In genomic region chr15:77496710-77497107, GRCh38 we compare ENCODE assay signal across 8 cellular contexts.
DNase-seq lines count a peak whose midpoint lies in the region; ATAC-seq and TF ChIP-seq lines count a peak whose summit lies in the region.

No MANE protein-coding gene starts in this region.

- H3K27ac ChIP-seq in IMR-90 (ENCODE audit: insufficient read depth, low read length) (peak overlapping the region; percentile 68), ovary (peak overlapping the region in 1 of 2 donors; percentile 77), thoracic aorta (peak overlapping the region; percentile 60 to 72)

- peak overlapping the region; percentile 97 for H3K4ac ChIP-seq in IMR-90 (ENCODE audit: low read depth, low read length)

- peak; percentile 82 for ATAC-seq in IMR-90 (ENCODE audit: low read depth)
- peak; percentile 68 for ATAC-seq in thoracic aorta (ENCODE audit: insufficient number of reproducible peaks, low FRiP score, low read depth)
- ATAC-seq in HG03457 (IDR thresholded peaks at IDR 0.05; ENCODE audit: unreplicated experiment) = no peak

- peak overlapping the region; percentile 69 for H3K18ac ChIP-seq in IMR-90 (ENCODE audit: low read depth, low read length)

- H3K79me1 ChIP-seq in IMR-90 (ENCODE audit: low read depth in 1 of 2, low read length in 2 of 2) = peaks cover 0 to 25% of the 10 kb centered on the region in 2 experiments; a peak in 2 of 4 replicates

- peak overlapping the region; percentile 96 for H3K14ac ChIP-seq in IMR-90 (replicated peaks; ENCODE audit: low read depth, low read length)

- H3K56ac ChIP-seq in IMR-90 (ENCODE audit: extremely low read depth, insufficient read depth, low read length) = peak overlapping the region; percentile 68

- peak overlapping the region; percentile 93 for H2AK9ac ChIP-seq in IMR-90 (replicated peaks; ENCODE audit: low read depth, low read length, poor library complexity)

- peak overlapping the region; percentile 91 for H2AFZ ChIP-seq in IMR-90 (replicated peaks; ENCODE audit: low read length, poor library complexity)

- H3K9me3 ChIP-seq in IMR-90 (ENCODE audit: control insufficient read depth, insufficient read depth, low read length) (no peaks in the 10 kb centered on the region), ovary (no peaks in the 10 kb centered on the region), thoracic aorta (no peaks in the 10 kb centered on the region)

- H2BK20ac ChIP-seq in IMR-90 (ENCODE audit: low read depth, low read length) = peak overlapping the region; percentile 93

- H2BK5ac ChIP-seq in IMR-90 (ENCODE audit: low read depth, low read length, poor library complexity, severe bottlenecking) = peak overlapping the region; percentile 84

- H4K8ac ChIP-seq in IMR-90 (ENCODE audit: low read depth in 2 of 2, low read length in 2 of 2) = peak overlapping the region; percentile 70 to 91

- in situ Hi-C loops in IMR-90 (cut with MboI; ENCODE audit: low sequenced_read_pairs) = loop anchor here (10.0 kb wide), 1 partner anchor 382 kb away; no protein-coding TSS in a partner anchor

- peak overlapping the region; percentile 61; the same call in 2 of the 3 replicates for H2BK15ac ChIP-seq in IMR-90 (ENCODE audit: low read depth, low read length)

- dilution Hi-C loops in IMR-90 (cut with HindIII; ENCODE audit: low sequenced_read_pairs, unreplicated experiment) = no loop called here

- H2BK120ac ChIP-seq in IMR-90 (ENCODE audit: low read depth, low read length) = peak overlapping the region; percentile 95

- H3K23ac ChIP-seq in IMR-90 (ENCODE audit: low read depth, low read length) = peak overlapping the region; percentile 92

- peak overlapping the region; percentile 77 for H4K5ac ChIP-seq in IMR-90 (ENCODE audit: low read depth, low read length)

- CTCF ChIA-PET in IMR-90 (lab: Yijun Ruan, JAX) = interaction anchor here (0.8 to 2.7 kb wide), 10 partner anchors 14 to 378 kb away, joined by 3 to 16 read pairs (median 4); no protein-coding TSS in a partner anchor

- TF ChIP-seq RAD21 in IMR-90 (IDR thresholded peaks at IDR 0.05; ENCODE audit: low read length) = peak; percentile 99

- DNase-seq in EH (ENCODE audit: low read depth) = peak; percentile 98
- DNase-seq in IMR-90 = peak; percentile 97
- peak; percentile 78 for DNase-seq in SIG-M5 treated with dmso at 0.1 percent for 504 hours (lab: John Stamatoyannopoulos, UW; ENCODE audit: unreplicated experiment)
- DNase-seq in activated effector memory CD4-positive, alpha-beta T cell treated with anti-CD3 and anti-CD28 coated beads, Interleukin-2, amount 50 U/mL, for 16 hours = peak; percentile 88
- DNase-seq in globus pallidus (ENCODE audit: low spot score) = peak; percentile 86
- peak; percentile 88 to 91 (median 89) for DNase-seq in ovary
- DNase-seq in thoracic aorta (ENCODE audit: low spot score) = peak; percentile 66

- H3K4me3 ChIP-seq in IMR-90 (ENCODE audit: insufficient read depth, low read depth, low read length) (no peak overlapping the region), ovary (no peak overlapping the region), thoracic aorta (peak overlapping the region; percentile 28)

- POLR2A ChIA-PET in IMR-90 (lab: Charles Lee; ENCODE audit: unreplicated experiment) = interaction anchor here (1.1 kb wide), 1 partner anchor 78 kb away, joined by 3 read pairs; no protein-coding TSS in a partner anchor

- H2AK5ac ChIP-seq in IMR-90 (ENCODE audit: low read depth, low read length) = peak overlapping the region; percentile 94; the same call in 1 of the 2 replicates

- H3K9me1 ChIP-seq in IMR-90 (ENCODE audit: insufficient read depth, low read length) = peaks cover 15% of the 10 kb centered on the region; the same call in 1 of the 2 replicates

- peak overlapping the region; percentile 48 for H3K4me2 ChIP-seq in IMR-90 (ENCODE audit: low read depth, low read length)

- TF ChIP-seq CTCF in IMR-90 (conservative IDR thresholded peaks at IDR 0.05; ENCODE audit: low read depth, low read length) (peak; percentile 95), ovary (IDR thresholded peaks at IDR 0.05) (peak; percentile 87 to 94 (median 90)), thoracic aorta (IDR thresholded peaks at IDR 0.05) (peak; percentile 79)

- no peaks in the 10 kb centered on the region for H4K20me1 ChIP-seq in IMR-90 (ENCODE audit: insufficient read depth, low read length)

- TF ChIP-seq EP300 in ovary (IDR thresholded peaks at IDR 0.05) = no peak

- no peaks in the 10 kb centered on the region for H3K36me3 ChIP-seq in IMR-90 (ENCODE audit: control insufficient read depth, insufficient read depth, low read length)
- H3K36me3 ChIP-seq in ovary = no peaks in the 10 kb centered on the region
- no peaks in the 10 kb centered on the region for H3K36me3 ChIP-seq in thoracic aorta

- intact Hi-C loops in IMR-90 (cut with micrococcal nuclease) (loop anchor here (1.0 to 5.0 kb wide), 6 partner anchors 39 to 389 kb away; no protein-coding TSS in a partner anchor), ovary (cut with DNase I) (loop anchor here in 3 of 4 donors (5.0 to 10.0 kb wide), 3 partner anchors 46 to 721 kb away; no protein-coding TSS in a partner anchor)

- H3K4me1 ChIP-seq in IMR-90 (ENCODE audit: control insufficient read depth, insufficient read depth, low read length) (peaks cover 28% of the 10 kb centered on the region), ovary (ENCODE audit: insufficient read depth) (peaks cover 11% of the 10 kb centered on the region), thoracic aorta (ENCODE audit: control insufficient read depth in 1 of 2, low read depth in 2 of 2) (peaks cover 20 to 51% of the 10 kb centered on the region in 2 donors)

- peak overlapping the region; percentile 52 for H3K9ac ChIP-seq in IMR-90 (ENCODE audit: low read depth, low read length)

- H3K27me3 ChIP-seq in IMR-90 (ENCODE audit: control insufficient read depth, insufficient read depth, low read length) (no peaks in the 10 kb centered on the region), ovary (no peaks in the 10 kb centered on the region), thoracic aorta (replicated peaks; ENCODE audit: insufficient read depth) (no peaks in the 10 kb centered on the region)

- BruUV-seq in IMR-90 (replicated peaks; lab: Mats Ljungman, UMichigan) = no TSS peak

- WGBS in IMR-90 (ENCODE audit: extremely low coverage in 2 of 2, insufficient read length in 1 of 2), 2 experiments = 7% methylated on average over 3 of the region's 16 CpGs; no CpG with 5 or more reads in 1 of the 2 experiments
- WGBS in ovary, 3 donors = 5 to 9% (median 9%) methylated on average over 16 of the region's 16 CpGs

- TF ChIP-seq POLR2A in IMR-90 (IDR thresholded peaks at IDR 0.05; ENCODE audit: low read depth, low read length) (0 out of 2 replicates have a peak, but pooled peaks have one; percentile 37), ovary (IDR thresholded peaks at IDR 0.05) (no peak)

- H4K91ac ChIP-seq in IMR-90 (ENCODE audit: insufficient read depth, low read depth, low read length) = peak overlapping the region; percentile 94

TF ChIP-seq in IMR-90, 13 proteins besides CTCF, POLR2A, EP300 and RAD21:
- TF ChIP-seq CEBPB (IDR thresholded peaks at IDR 0.05; ENCODE audit: low read depth, low read length) (peak; percentile 100), MAFK (IDR thresholded peaks at IDR 0.05; ENCODE audit: low read depth, low read length) (peak; percentile 10; the same call in 1 of the 2 replicates), RCOR1 (IDR thresholded peaks at IDR 0.05; ENCODE audit: insufficient replicate concordance, low read length) (peak; percentile 63), RFX5 (IDR thresholded peaks at IDR 0.05; ENCODE audit: low read depth, low read length) (no peak), BHLHE40 (IDR thresholded peaks at IDR 0.05; ENCODE audit: low read depth, low read length) (peak; percentile 83), MAZ (IDR thresholded peaks at IDR 0.05; ENCODE audit: borderline replicate concordance, low read depth, low read length) (peak; percentile 79; the same call in 1 of the 2 replicates), NFE2L2 (IDR thresholded peaks at IDR 0.05; ENCODE audit: low read depth, low read length) (peak; percentile 57; the same call in 1 of the 2 replicates), FOS (IDR thresholded peaks at IDR 0.05; ENCODE audit: low read depth, low read length) (no peak), CHD1 (IDR thresholded peaks at IDR 0.05; ENCODE audit: low read depth, low read length) (no peak), SMC3 (IDR thresholded peaks at IDR 0.05; ENCODE audit: low read depth, low read length) (peak; percentile 98), MXI1 (IDR thresholded peaks at IDR 0.05; ENCODE audit: borderline replicate concordance, low read depth, low read length) (0 out of 2 replicates have a peak, but pooled peaks have one; percentile 40), ELK1 (IDR thresholded peaks at IDR 0.05; ENCODE audit: borderline replicate concordance, low read depth, low read length) (no peak)
